Comparison of ENCODE assay signal across 17 cellular contexts in genomic region chr2:186882511-186883071, GRCh38. TPM values are rescaled to one million over a fixed set of nuclear protein-coding genes. Genes with fewer than 3 reads are reported as not detected.
"Had no signal": no experiment of that assay in that cellular context is flagged by ENCODE, and none has a peak within 500 bp of the region (broad histone marks: within the 10 kb centered on the region; RNA-seq: fewer than 3 reads in every experiment).

No MANE protein-coding gene starts in this region.

- ATAC-seq: activated T-cell treated with anti-CD3 and anti-CD28 coated beads, Interleukin-2, amount 50 U/mL, for 4 hours; foreskin keratinocyte; stimulated activated naive CD8-positive, alpha-beta T cell treated with anti-CD3 and anti-CD28 coated beads, Interleukin-15, amount 100 ng/mL, for 72 hours had no signal

- H3K27me3 ChIP-seq: dorsolateral prefrontal cortex, esophagus muscularis mucosa, foreskin keratinocyte, ovary, testis had no signal

- H3K27ac ChIP-seq: dorsolateral prefrontal cortex, esophagus muscularis mucosa, foreskin keratinocyte, ovary, testis had no signal

- DNase-seq: activated CD4-positive, alpha-beta T cell treated with anti-CD3 and anti-CD28 coated beads for 1 hour; activated CD4-positive, alpha-beta T cell treated with anti-CD3 and anti-CD28 coated beads, Interleukin-2, amount 50 U/mL, for 48 hours; activated gamma-delta T cell; activated T-cell treated with anti-CD3 and anti-CD28 coated beads, Interleukin-2, amount 50 U/mL, for 4 hours; dorsolateral prefrontal cortex; foreskin keratinocyte; head of caudate nucleus; nephron progenitor cell; ovary; stimulated activated CD4-positive, alpha-beta T cell treated with anti-CD3 and anti-CD28 coated beads, Interleukin-15, amount 100 ng/mL, for 24 hours; stimulated activated CD4-positive, alpha-beta T cell treated with anti-CD3 and anti-CD28 coated beads, Interleukin-4, amount 100 ng/mL, for 24 hours; stimulated activated naive CD8-positive, alpha-beta T cell treated with anti-CD3 and anti-CD28 coated beads, Interleukin-15, amount 100 ng/mL, for 72 hours; testis had no signal

- H3K36me3 ChIP-seq: esophagus muscularis mucosa, ovary had no signal

- H3K4me3 ChIP-seq: dorsolateral prefrontal cortex, esophagus muscularis mucosa, ovary, testis had no signal

- H3K9me3 ChIP-seq: ovary, testis had no signal

- H3K4me1 ChIP-seq: foreskin keratinocyte, testis had no signal

RNA-seq across cellular contexts. Expression of gene ZSWIM2, which starts 33.6 kb away (rescaled TPM):
- total RNA-seq: activated T-cell treated with anti-CD3 and anti-CD28 coated beads, Interleukin-2, amount 50 U/mL, for 4 hours; esophagus muscularis mucosa; foreskin keratinocyte; ovary; renal cortical epithelial cell; skeletal muscle tissue; ureter had no signal
- polyA plus RNA-seq: foreskin keratinocyte, ovary had no signal
